In the genomic region with DNA sequence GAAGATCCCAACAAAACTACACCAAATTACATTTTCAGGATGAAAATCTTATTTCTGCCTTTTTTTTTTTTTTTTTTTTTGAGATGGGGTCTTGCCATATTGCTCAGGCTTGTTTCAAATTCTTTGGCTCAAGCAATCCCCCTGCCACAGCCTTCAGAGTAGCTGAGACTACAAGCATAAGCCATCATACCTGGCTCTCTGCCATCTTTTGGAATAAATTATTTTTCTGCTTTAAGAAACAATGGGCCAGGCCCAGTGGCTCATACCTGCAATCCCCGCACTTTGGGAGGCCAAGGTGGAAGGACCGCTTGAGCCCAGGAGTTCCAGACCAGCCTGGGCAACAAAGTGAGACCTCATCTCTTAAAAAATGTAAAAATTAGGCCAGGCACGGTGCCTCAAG, we compare ENCODE assay signal across 21 cellular contexts.
"Had no signal": no experiment of that assay in that cellular context is flagged by ENCODE, and none has a peak within 500 bp of the region (broad histone marks: within the 10 kb centered on the region; RNA-seq: fewer than 3 reads in every experiment).

No MANE protein-coding gene starts in this region.

- H3K4me3 ChIP-seq: ascending aorta, coronary artery, gastrocnemius medialis, heart right ventricle, lower lobe of right lung, neural progenitor cell, ovary, right lobe of liver, smooth muscle cell, transverse colon had no signal

- DNase-seq: activated CD4-positive, alpha-beta T cell treated with anti-CD3 and anti-CD28 coated beads, Interleukin-2, amount 50 U/mL, for 1 hour; activated CD4-positive, CD25-positive, alpha-beta regulatory T cell; activated naive CD4-positive, alpha-beta T cell; activated naive CD8-positive, alpha-beta T cell treated with anti-CD3 and anti-CD28 coated beads, Interleukin-2, amount 50 U/mL, for 24 hours; activated T-cell treated with anti-CD3 and anti-CD28 coated beads for 4 hours; effector CD8-positive, alpha-beta T cell; gastrocnemius medialis; heart right ventricle; left cardiac atrium; lower lobe of right lung; ovary; right lobe of liver; stimulated activated CD4-positive, alpha-beta T cell treated with anti-CD3 and anti-CD28 coated beads, Interleukin-4, amount 100 ng/mL, for 4 hours; stimulated activated CD8-positive, alpha-beta memory T cell treated with anti-CD3 and anti-CD28 coated beads, Interleukin-4, amount 100 ng/mL, for 48 hours; stimulated activated naive CD8-positive, alpha-beta T cell treated with anti-CD3 and anti-CD28 coated beads, Interleukin-15, Interleukin-2, amounts not matched to agents 100 U/mL and 50 U/mL, for 24 hours; SW 1271; transverse colon had no signal
